Comparison of ENCODE assay signal across 8 cellular contexts in the genomic region with DNA sequence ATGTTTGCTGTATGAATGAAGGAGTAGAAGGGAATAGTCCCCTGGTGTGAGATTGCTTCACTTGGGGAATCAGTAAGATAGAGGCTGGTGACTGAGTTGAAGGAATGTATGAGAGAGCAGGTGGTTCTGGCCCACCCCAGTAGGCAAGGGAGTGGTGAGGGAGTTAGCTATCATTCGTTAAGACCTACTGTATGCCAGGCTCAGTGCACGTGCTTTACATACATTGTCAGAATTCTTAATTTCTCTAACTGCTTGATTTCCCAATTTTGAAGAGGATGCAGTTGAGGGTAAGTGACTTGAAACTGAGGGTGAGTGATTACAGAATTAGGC. TPM values are rescaled to one million over a fixed set of nuclear protein-coding genes. Genes with fewer than 3 reads are reported as not detected.
DNase-seq lines count a peak whose midpoint lies in the region; ATAC-seq and TF ChIP-seq lines count a peak whose summit lies in the region.

No MANE protein-coding gene starts in this region.

- intact Hi-C loops in gastrocnemius medialis (cut with DNase I; ENCODE audit: low total_unique reads): loop anchor here (10.0 kb wide), 1 partner anchor 1763 kb away; a partner anchor contains a TSS

- TF ChIP-seq POLR2A in gastrocnemius medialis (IDR thresholded peaks at IDR 0.05): no peak

- H3K4me3 ChIP-seq in SK-N-MC (peak overlapping the region; percentile 80), fibroblast of pulmonary artery (replicated peaks; ENCODE audit: low read depth, low read length) (peak overlapping the region; percentile 81), gastrocnemius medialis (peak overlapping the region; percentile 66 to 91 (median 80))

- in situ Hi-C loops in gastrocnemius medialis (cut with MboI; ENCODE audit: low sequenced_read_pairs in 4 of 4): no loop called here

- no peaks in the 10 kb centered on the region for H3K27me3 ChIP-seq in gastrocnemius medialis

- H3K4me1 ChIP-seq in gastrocnemius medialis: peaks cover 11 to 17% of the 10 kb centered on the region in 2 donors

- H3K9me3 ChIP-seq in SK-N-MC (ENCODE audit: low read depth, low read length): no peaks in the 10 kb centered on the region
- H3K9me3 ChIP-seq in gastrocnemius medialis: no peaks in the 10 kb centered on the region

- ATAC-seq in GM21717 (IDR thresholded peaks at IDR 0.05; ENCODE audit: unreplicated experiment) (peak; percentile 4), gastrocnemius medialis (no peak)

- TF ChIP-seq CTCF in C4-2B (conservative IDR thresholded peaks at IDR 0.05): no peak
- no peak for TF ChIP-seq CTCF in fibroblast of pulmonary artery (IDR thresholded peaks at IDR 0.05; ENCODE audit: low read length, missing control alignments)
- TF ChIP-seq CTCF in gastrocnemius medialis (IDR thresholded peaks at IDR 0.05 in 4 of 5, conservative IDR thresholded peaks at IDR 0.05 in 1 of 5): no peak

- no peak for DNase-seq in SK-N-MC (ENCODE audit: low read depth, low spot score)
- peak; percentile 4 for DNase-seq in fibroblast of pulmonary artery (ENCODE audit: low read depth)
- DNase-seq in gastrocnemius medialis: no peak
- DNase-seq in stimulated activated CD4-positive, alpha-beta T cell treated with anti-CD3 and anti-CD28 coated beads, Interleukin-1b, Interleukin-23, amount 100 ng/mL, for 48 hours: no peak
- DNase-seq in stimulated activated naive CD4-positive, alpha-beta T cell treated with Interleukin-2 at 50 U/mL for 16 hours (lab: John Stamatoyannopoulos, UW): no peak
- DNase-seq in KG1 (lab: John Stamatoyannopoulos, UW): no peak

- no peaks in the 10 kb centered on the region for H3K36me3 ChIP-seq in SK-N-MC (ENCODE audit: insufficient read depth, low read length)
- no peaks in the 10 kb centered on the region for H3K36me3 ChIP-seq in gastrocnemius medialis

- peak overlapping the region; percentile 94 for H3K9ac ChIP-seq in SK-N-MC (ENCODE audit: insufficient read length)

- H3K27ac ChIP-seq in C4-2B: peak overlapping the region; percentile 88
- peak overlapping the region; percentile 60 for H3K27ac ChIP-seq in SK-N-MC
- peak overlapping the region; percentile 88 to 96 (median 92) for H3K27ac ChIP-seq in gastrocnemius medialis

RNA-seq across cellular contexts. Expression of a gene that starts 0.7 kb away (rescaled TPM):
- total RNA-seq in gastrocnemius medialis: 10 to 100 TPM; 11.5 to 18.3 (median 15.3) TPM
